ENCODE assay signal across 22 cellular contexts in genomic region chr2:241257419-241258032, GRCh38. TPM values are rescaled to one million over a fixed set of nuclear protein-coding genes. Genes with fewer than 3 reads are reported as not detected.
DNase-seq lines count a peak whose midpoint lies in the region; ATAC-seq, FAIRE-seq and TF ChIP-seq lines count a peak whose summit lies in the region.
"Had no signal": no experiment of that assay in that cellular context is flagged by ENCODE, and none has a peak within 500 bp of the region (broad histone marks: within the 10 kb centered on the region; RNA-seq: fewer than 3 reads in every experiment).

No MANE protein-coding gene starts in this region.

- no peaks in the 10 kb centered on the region for H3K4me1 ChIP-seq in OCI-LY7 (ENCODE audit: insufficient read depth, low read length, poor library complexity, severe bottlenecking)
- H3K4me1 ChIP-seq in foreskin keratinocyte: no peaks in the 10 kb centered on the region
- H3K4me1 ChIP-seq in smooth muscle cell (ENCODE audit: low read depth): no peaks in the 10 kb centered on the region
- H3K4me1 ChIP-seq: heart left ventricle had no signal

- H3K27ac ChIP-seq in OCI-LY7 (ENCODE audit: low read depth, low read length, poor library complexity, severe bottlenecking) (no peak overlapping the region), foreskin keratinocyte (no peak overlapping the region), smooth muscle cell (ENCODE audit: low read depth) (peak overlapping the region; percentile 23)
- H3K27ac ChIP-seq: C4-2B, heart left ventricle had no signal

- no peaks in the 10 kb centered on the region for H3K27me3 Mint-ChIP-seq in activated CD8-positive, alpha-beta T cell treated with anti-CD3 and anti-CD28 coated beads for 36 hours
- H3K27me3 Mint-ChIP-seq in activated CD8-positive, alpha-beta T cell treated with anti-CD3 and anti-CD28 coated beads, Interleukin-2, amount 10 ng/mL, durations not matched to agents 7 days and 5 days (ENCODE audit: low read depth): no peaks in the 10 kb centered on the region
- H3K27me3 Mint-ChIP-seq: activated naive CD8-positive, alpha-beta T cell treated with anti-CD3 and anti-CD28 coated beads, Interleukin-2, amount 10 ng/mL, durations not matched to agents 7 days and 5 days; brain; IgD-negative memory B cell; naive thymus-derived CD8-positive, alpha-beta T cell had no signal

- H3K4me1 Mint-ChIP-seq in activated CD8-positive, alpha-beta T cell treated with anti-CD3 and anti-CD28 coated beads for 36 hours (ENCODE audit: low read depth): peaks cover 6% of the 10 kb centered on the region
- H3K4me1 Mint-ChIP-seq in activated CD8-positive, alpha-beta T cell treated with anti-CD3 and anti-CD28 coated beads, Interleukin-2, amount 10 ng/mL, durations not matched to agents 7 days and 5 days (ENCODE audit: low read depth): peaks cover 5% of the 10 kb centered on the region
- H3K4me1 Mint-ChIP-seq: activated naive CD8-positive, alpha-beta T cell treated with anti-CD3 and anti-CD28 coated beads, Interleukin-2, amount 10 ng/mL, durations not matched to agents 7 days and 5 days; brain had no signal

- H3K36me3 Mint-ChIP-seq in activated CD8-positive, alpha-beta T cell treated with anti-CD3 and anti-CD28 coated beads for 36 hours (ENCODE audit: low read depth): peaks cover 55% of the 10 kb centered on the region
- peaks cover 61% of the 10 kb centered on the region for H3K36me3 Mint-ChIP-seq in activated CD8-positive, alpha-beta T cell treated with anti-CD3 and anti-CD28 coated beads, Interleukin-2, amount 10 ng/mL, durations not matched to agents 7 days and 5 days (ENCODE audit: low read depth)

- TF ChIP-seq CTCF in activated CD8-positive, alpha-beta T cell treated with anti-CD3 and anti-CD28 coated beads for 36 hours (IDR thresholded peaks at IDR 0.05): peak; percentile 16
- TF ChIP-seq CTCF in OCI-LY7 (conservative IDR thresholded peaks at IDR 0.05; ENCODE audit: low read length) (peak; percentile 52), foreskin keratinocyte (conservative IDR thresholded peaks at IDR 0.05) (peak; percentile 42), smooth muscle cell (IDR thresholded peaks at IDR 0.05; ENCODE audit: borderline replicate concordance, insufficient read depth, poor library complexity, severe bottlenecking) (peak; percentile 8)

- BruUV-seq in OCI-LY7 (replicated peaks; lab: Mats Ljungman, UMichigan): no TSS peak

- DNase-seq in activated CD8-positive, alpha-beta T cell treated with anti-CD3 and anti-CD28 coated beads for 36 hours: no peak
- no peak for DNase-seq in activated CD8-positive, alpha-beta T cell treated with anti-CD3 and anti-CD28 coated beads, Interleukin-2, amount 10 ng/mL, durations not matched to agents 7 days and 5 days
- DNase-seq in OCI-LY7 (ENCODE audit: low spot score): no peak
- DNase-seq in foreskin keratinocyte: no peak
- no peak for DNase-seq in smooth muscle cell (lab: John Stamatoyannopoulos, UW; ENCODE audit: unreplicated experiment)
- DNase-seq in CD1c-positive myeloid dendritic cell (ENCODE audit: extremely low spot score): no peak
- DNase-seq in HTR-8/SVneo (ENCODE audit: insufficient read length, low spot score): no peak
- DNase-seq: 8988T; activated naive CD8-positive, alpha-beta T cell treated with anti-CD3 and anti-CD28 coated beads, Interleukin-2, amount 10 ng/mL, durations not matched to agents 7 days and 5 days; activated T-cell treated with anti-CD3 and anti-CD28 coated beads, Interleukin-2, amount 50 U/mL, for 72 hours; dermis blood vessel endothelial cell; DMS153; MV-4-11; naive thymus-derived CD8-positive, alpha-beta T cell; NCI-H2029; NCI-H510A had no signal

- POLR2A ChIA-PET in activated CD8-positive, alpha-beta T cell treated with anti-CD3 and anti-CD28 coated beads for 36 hours (lab: Charles Lee): interaction anchor here (0.6 kb wide), 1 partner anchor 184 kb away, joined by 4 read pairs; no protein-coding TSS in a partner anchor
- POLR2A ChIA-PET in activated CD8-positive, alpha-beta T cell treated with anti-CD3 and anti-CD28 coated beads, Interleukin-2, amount 10 ng/mL, durations not matched to agents 7 days and 5 days (lab: Charles Lee): no interaction called here
- POLR2A ChIA-PET in OCI-LY7 (lab: Charles Lee): interaction anchor here (0.6 kb wide), 1 partner anchor 187 kb away, joined by 5 read pairs; no protein-coding TSS in a partner anchor

- peaks cover 94% of the 10 kb centered on the region for H3K36me3 ChIP-seq in OCI-LY7 (ENCODE audit: insufficient read depth, low read length)
- H3K36me3 ChIP-seq in smooth muscle cell (ENCODE audit: low read depth): peaks cover 54% of the 10 kb centered on the region

- H3K9ac ChIP-seq in smooth muscle cell (ENCODE audit: low read depth): no peak overlapping the region

- WGBS in smooth muscle cell (ENCODE audit: low lambda C conversion rate): 72% methylated on average over 11 of the region's 11 CpGs

- H3K9me3 ChIP-seq in OCI-LY7 (ENCODE audit: low read length) (no peaks in the 10 kb centered on the region), smooth muscle cell (replicated peaks; ENCODE audit: low read depth) (no peaks in the 10 kb centered on the region)
- H3K9me3 ChIP-seq: heart left ventricle had no signal

- H3K27me3 ChIP-seq in foreskin keratinocyte (no peaks in the 10 kb centered on the region), smooth muscle cell (ENCODE audit: low read depth) (no peaks in the 10 kb centered on the region)
- H3K27me3 ChIP-seq: heart left ventricle had no signal

- FAIRE-seq in HTR-8/SVneo (lab: Jason Lieb, UNC): no peak

- no peak overlapping the region for H3K4me3 Mint-ChIP-seq in activated CD8-positive, alpha-beta T cell treated with anti-CD3 and anti-CD28 coated beads for 36 hours
- no peak overlapping the region for H3K4me3 Mint-ChIP-seq in activated CD8-positive, alpha-beta T cell treated with anti-CD3 and anti-CD28 coated beads, Interleukin-2, amount 10 ng/mL, durations not matched to agents 7 days and 5 days
- H3K4me3 Mint-ChIP-seq: activated naive CD8-positive, alpha-beta T cell treated with anti-CD3 and anti-CD28 coated beads, Interleukin-2, amount 10 ng/mL, durations not matched to agents 7 days and 5 days; activated T-cell treated with anti-CD3 and anti-CD28 coated beads, Interleukin-2, amount 50 U/mL, for 72 hours; brain; IgD-negative memory B cell; naive thymus-derived CD8-positive, alpha-beta T cell had no signal

- no peaks in the 10 kb centered on the region for H3K9me3 Mint-ChIP-seq in activated CD8-positive, alpha-beta T cell treated with anti-CD3 and anti-CD28 coated beads for 36 hours
- no peaks in the 10 kb centered on the region for H3K9me3 Mint-ChIP-seq in activated CD8-positive, alpha-beta T cell treated with anti-CD3 and anti-CD28 coated beads, Interleukin-2, amount 10 ng/mL, durations not matched to agents 7 days and 5 days (ENCODE audit: insufficient read depth)
- H3K9me3 Mint-ChIP-seq: activated naive CD8-positive, alpha-beta T cell treated with anti-CD3 and anti-CD28 coated beads, Interleukin-2, amount 10 ng/mL, durations not matched to agents 7 days and 5 days; activated T-cell treated with anti-CD3 and anti-CD28 coated beads, Interleukin-2, amount 50 U/mL, for 72 hours; brain; IgD-negative memory B cell; naive thymus-derived CD8-positive, alpha-beta T cell had no signal

- H3F3A ChIP-seq in smooth muscle cell (ENCODE audit: low read depth): peaks cover 48% of the 10 kb centered on the region

- intact Hi-C loops in activated CD8-positive, alpha-beta T cell treated with anti-CD3 and anti-CD28 coated beads for 36 hours (cut with micrococcal nuclease): no loop called here
- intact Hi-C loops in OCI-LY7 (cut with micrococcal nuclease; ENCODE audit: unreplicated experiment): no loop called here

- H4K20me1 ChIP-seq in OCI-LY7 (ENCODE audit: insufficient read depth, low read length) (no peaks in the 10 kb centered on the region), smooth muscle cell (ENCODE audit: low read depth) (peaks cover 100% of the 10 kb centered on the region)

- CTCF ChIA-PET in activated CD8-positive, alpha-beta T cell treated with anti-CD3 and anti-CD28 coated beads for 36 hours (lab: Charles Lee): no interaction called here
- CTCF ChIA-PET in activated CD8-positive, alpha-beta T cell treated with anti-CD3 and anti-CD28 coated beads, Interleukin-2, amount 10 ng/mL, durations not matched to agents 7 days and 5 days (lab: Charles Lee): interaction anchor here (0.9 to 2.6 kb wide), 3 partner anchors 10 to 45 kb away, joined by 3 to 8 read pairs (median 3); no protein-coding TSS in a partner anchor
- CTCF ChIA-PET in OCI-LY7 (lab: Charles Lee; ENCODE audit: unreplicated experiment): no interaction called here

- no peak overlapping the region for H3K27ac Mint-ChIP-seq in activated CD8-positive, alpha-beta T cell treated with anti-CD3 and anti-CD28 coated beads for 36 hours
- H3K27ac Mint-ChIP-seq in activated CD8-positive, alpha-beta T cell treated with anti-CD3 and anti-CD28 coated beads, Interleukin-2, amount 10 ng/mL, durations not matched to agents 7 days and 5 days: no peak overlapping the region
- H3K27ac Mint-ChIP-seq: activated T-cell treated with anti-CD3 and anti-CD28 coated beads, Interleukin-2, amount 50 U/mL, for 72 hours; IgD-negative memory B cell had no signal

- H3K4me2 ChIP-seq in OCI-LY7 (ENCODE audit: low read length): no peak overlapping the region
- H3K4me2 ChIP-seq in smooth muscle cell: no peak overlapping the region

- H2AFZ ChIP-seq in OCI-LY7 (ENCODE audit: low read length): no peak overlapping the region
- H2AFZ ChIP-seq in smooth muscle cell (ENCODE audit: low read depth): no peak overlapping the region

- H3K79me2 ChIP-seq in OCI-LY7 (ENCODE audit: insufficient read depth, low read depth, low read length): no peaks in the 10 kb centered on the region
- H3K79me2 ChIP-seq in smooth muscle cell (ENCODE audit: low read depth): peaks cover 99% of the 10 kb centered on the region

- no peak for ATAC-seq in activated CD8-positive, alpha-beta T cell treated with anti-CD3 and anti-CD28 coated beads for 36 hours
- ATAC-seq in activated CD8-positive, alpha-beta T cell treated with anti-CD3 and anti-CD28 coated beads, Interleukin-2, amount 10 ng/mL, durations not matched to agents 7 days and 5 days: no peak
- ATAC-seq in foreskin keratinocyte: no peak
- ATAC-seq in HG02623 (IDR thresholded peaks at IDR 0.05; ENCODE audit: unreplicated experiment): no peak
- ATAC-seq: activated T-cell treated with anti-CD3 and anti-CD28 coated beads, Interleukin-2, amount 50 U/mL, for 72 hours; esophagus mucosa; heart left ventricle; naive thymus-derived CD8-positive, alpha-beta T cell had no signal

- no peaks in the 10 kb centered on the region for H3K9me2 ChIP-seq in OCI-LY7 (ENCODE audit: insufficient read depth, low read length)

- H3K4me3 ChIP-seq in OCI-LY7 (ENCODE audit: low read depth, low read length, poor library complexity, severe bottlenecking) (no peak overlapping the region), smooth muscle cell (no peak overlapping the region)
- H3K4me3 ChIP-seq: heart left ventricle had no signal

RNA-seq across cellular contexts. Expression of gene HDLBP, which starts 57.9 kb away (rescaled TPM):
- total RNA-seq in activated CD8-positive, alpha-beta T cell treated with anti-CD3 and anti-CD28 coated beads for 36 hours: 100 to 1,000 TPM; 259 to 266 TPM
- total RNA-seq in activated CD8-positive, alpha-beta T cell treated with anti-CD3 and anti-CD28 coated beads, Interleukin-2, amount 10 ng/mL, durations not matched to agents 7 days and 5 days: 100 to 1,000 TPM; 186 to 187 TPM
- total RNA-seq in OCI-LY7 (2014; rRNA removed; shearing (Covaris generic)): 155 and 176 TPM in 2 replicates
- total RNA-seq in OCI-LY7 (2022): 148 and 170 TPM in 2 replicates
- 521 and 562 TPM in 2 replicates for total RNA-seq in foreskin keratinocyte
- polyA plus RNA-seq in foreskin keratinocyte: 411 and 420 TPM in 2 replicates
- 504 and 559 TPM in 2 replicates for total RNA-seq in smooth muscle cell
- polyA plus RNA-seq in smooth muscle cell: 545 and 601 TPM in 2 replicates

RNA-seq across cellular contexts. Expression of gene SEPTIN2, which starts 58.2 kb away (rescaled TPM):
- 100 to 1,000 TPM; 210 to 211 TPM for total RNA-seq in activated CD8-positive, alpha-beta T cell treated with anti-CD3 and anti-CD28 coated beads for 36 hours
- 100 to 1,000 TPM; 247 TPM for total RNA-seq in activated CD8-positive, alpha-beta T cell treated with anti-CD3 and anti-CD28 coated beads, Interleukin-2, amount 10 ng/mL, durations not matched to agents 7 days and 5 days
- total RNA-seq in OCI-LY7 (2014; rRNA removed; shearing (Covaris generic)): 198 and 222 TPM in 2 replicates
- total RNA-seq in OCI-LY7 (2022) (275 and 301 TPM in 2 replicates), foreskin keratinocyte (257 and 274 TPM in 2 replicates), smooth muscle cell (443 and 523 TPM in 2 replicates)
- polyA plus RNA-seq in foreskin keratinocyte (110 and 131 TPM in 2 replicates), smooth muscle cell (314 and 344 TPM in 2 replicates)
